In the genomic region with DNA sequence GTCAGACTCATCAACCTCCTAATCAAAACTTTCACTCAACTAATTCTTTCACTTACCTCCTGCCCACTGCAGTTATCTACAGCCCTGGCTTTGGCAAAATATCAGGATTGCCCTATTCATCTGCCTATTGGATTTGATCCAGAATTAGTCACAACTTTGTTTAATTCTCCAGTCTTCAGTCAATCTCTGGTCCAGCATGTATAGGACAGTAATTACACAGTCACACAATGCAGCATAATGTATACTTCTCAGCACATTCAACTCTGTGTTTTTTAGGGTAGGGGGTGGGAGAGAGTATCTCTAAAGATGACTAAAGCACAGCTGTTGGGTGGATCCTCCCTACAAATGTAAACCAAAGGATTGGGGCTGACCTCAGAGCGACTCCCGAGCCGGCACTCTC, we compare ENCODE assay signal across 19 cellular contexts. TPM values are rescaled to one million over a fixed set of nuclear protein-coding genes. Genes with fewer than 3 reads are reported as not detected.
DNase-seq lines count a peak whose midpoint lies in the region; ATAC-seq, FAIRE-seq and TF ChIP-seq lines count a peak whose summit lies in the region.
"Had no signal": no experiment of that assay in that cellular context is flagged by ENCODE, and none has a peak within 500 bp of the region (broad histone marks: within the 10 kb centered on the region; RNA-seq: fewer than 3 reads in every experiment).

No MANE protein-coding gene starts in this region.

- H3K4me2 ChIP-seq in astrocyte (ENCODE audit: low read length), result peak overlapping the region; percentile 67

- no peaks in the 10 kb centered on the region for H3K36me3 ChIP-seq in astrocyte (ENCODE audit: insufficient read depth, low read length)
- H3K36me3 ChIP-seq: gastroesophageal sphincter, Peyer's patch had no signal

- no peaks in the 10 kb centered on the region for H3K27me3 Mint-ChIP-seq in astrocyte (ENCODE audit: low read depth, unreplicated experiment)

- H3K27ac ChIP-seq in astrocyte (ENCODE audit: low read depth, low read length), result no peak overlapping the region
- H3K27ac ChIP-seq: gastroesophageal sphincter, Peyer's patch had no signal

- no peaks in the 10 kb centered on the region for H3K9me3 ChIP-seq in astrocyte (ENCODE audit: insufficient read depth, low read depth, low read length)
- H3K9me3 ChIP-seq: gastroesophageal sphincter, Peyer's patch had no signal

- DNase-seq in AG20443 (ENCODE audit: low spot score), result peak; percentile 14
- peak; percentile 17 for DNase-seq in NCI-H226
- DNase-seq in astrocyte (ENCODE audit: low read depth), result peak; percentile 59
- peak; percentile 41 for DNase-seq in glomerular visceral epithelial cell (ENCODE audit: extremely low spot score)
- no peak for DNase-seq in NCI-H2107 treated with DMSO at 0.1 percent for 48 hours (lab: John Stamatoyannopoulos, UW; ENCODE audit: unreplicated experiment)
- DNase-seq: activated CD8-positive, alpha-beta memory T cell treated with anti-CD3 and anti-CD28 coated beads, Interleukin-2, amount 10 ng/mL, durations not matched to agents 7 days and 5 days; activated naive CD4-positive, alpha-beta T cell; DMS53; effector CD8-positive, alpha-beta T cell; NCI-H187; nephron progenitor cell; Peyer's patch; retina; T-helper 17 cell had no signal

- H3K27ac Mint-ChIP-seq in astrocyte (ENCODE audit: unreplicated experiment), result no peak overlapping the region
- H3K27ac Mint-ChIP-seq: activated CD8-positive, alpha-beta memory T cell treated with anti-CD3 and anti-CD28 coated beads, Interleukin-2, amount 10 ng/mL, durations not matched to agents 7 days and 5 days; T-helper 17 cell had no signal

- H3K79me2 ChIP-seq in astrocyte (ENCODE audit: insufficient read depth, low read length), result no peaks in the 10 kb centered on the region

- no peak overlapping the region for H2AFZ ChIP-seq in astrocyte (ENCODE audit: low read depth, low read length)

- no peak overlapping the region for H3K4me3 ChIP-seq in astrocyte (ENCODE audit: insufficient read depth, low read depth, low read length)
- H3K4me3 ChIP-seq: gastroesophageal sphincter, lung, Peyer's patch had no signal

- H3K4me3 Mint-ChIP-seq in astrocyte (ENCODE audit: unreplicated experiment), result no peak overlapping the region
- H3K4me3 Mint-ChIP-seq: activated CD8-positive, alpha-beta memory T cell treated with anti-CD3 and anti-CD28 coated beads, Interleukin-2, amount 10 ng/mL, durations not matched to agents 7 days and 5 days; nephron progenitor cell; T-helper 17 cell had no signal

- ATAC-seq in HG03108 (IDR thresholded peaks at IDR 0.05; ENCODE audit: unreplicated experiment), result no peak
- no peak for ATAC-seq in HG03175 (IDR thresholded peaks at IDR 0.05; ENCODE audit: unreplicated experiment)
- ATAC-seq in GM21723 (IDR thresholded peaks at IDR 0.05; ENCODE audit: unreplicated experiment), result no peak
- ATAC-seq: activated CD8-positive, alpha-beta memory T cell treated with anti-CD3 and anti-CD28 coated beads, Interleukin-2, amount 10 ng/mL, durations not matched to agents 7 days and 5 days; gastroesophageal sphincter; T-helper 17 cell had no signal

- no peaks in the 10 kb centered on the region for H4K20me1 ChIP-seq in astrocyte (ENCODE audit: insufficient read depth, low read length)

- no peak overlapping the region for H3K9ac ChIP-seq in astrocyte (ENCODE audit: low read length)

- peaks cover 7% of the 10 kb centered on the region for H3K4me1 ChIP-seq in astrocyte (ENCODE audit: insufficient read depth, low read length)
- H3K4me1 ChIP-seq: gastroesophageal sphincter, Peyer's patch had no signal

- no peaks in the 10 kb centered on the region for H3K27me3 ChIP-seq in astrocyte (ENCODE audit: insufficient read depth, low read length)
- H3K27me3 ChIP-seq: gastroesophageal sphincter, Peyer's patch had no signal

- H3K4me1 Mint-ChIP-seq in astrocyte (ENCODE audit: low read depth, unreplicated experiment), result peaks cover 9% of the 10 kb centered on the region
- H3K4me1 Mint-ChIP-seq: activated CD8-positive, alpha-beta memory T cell treated with anti-CD3 and anti-CD28 coated beads, Interleukin-2, amount 10 ng/mL, durations not matched to agents 7 days and 5 days; T-helper 17 cell had no signal

- no peak for TF ChIP-seq CTCF in astrocyte (IDR thresholded peaks at IDR 0.05; ENCODE audit: insufficient read depth, low read depth, low read length)

- no peaks in the 10 kb centered on the region for H3K36me3 Mint-ChIP-seq in astrocyte (ENCODE audit: low read depth, unreplicated experiment)
- H3K36me3 Mint-ChIP-seq: activated CD8-positive, alpha-beta memory T cell treated with anti-CD3 and anti-CD28 coated beads, Interleukin-2, amount 10 ng/mL, durations not matched to agents 7 days and 5 days had no signal

- H3K9me3 Mint-ChIP-seq in astrocyte (ENCODE audit: unreplicated experiment), result no peaks in the 10 kb centered on the region
- H3K9me3 Mint-ChIP-seq: nephron progenitor cell had no signal

- FAIRE-seq in astrocyte (lab: Jason Lieb, UNC), result peak; percentile 52

RNA-seq across cellular contexts. Expression of gene NRP1, which starts 17.7 kb away (rescaled TPM):
- total RNA-seq in astrocyte, result 59.4 and 73.5 TPM in 2 replicates
